16 cellular contexts compared by ENCODE assay signal in genomic region chr10:87654212-87654611, GRCh38. TPM values are rescaled to one million over a fixed set of nuclear protein-coding genes. Genes with fewer than 3 reads are reported as not detected.
DNase-seq lines count a peak whose midpoint lies in the region; ATAC-seq, FAIRE-seq and TF ChIP-seq lines count a peak whose summit lies in the region.
"Had no signal": no experiment of that assay in that cellular context is flagged by ENCODE, and none has a peak within 500 bp of the region (broad histone marks: within the 10 kb centered on the region; RNA-seq: fewer than 3 reads in every experiment).

No MANE protein-coding gene starts in this region.

- POLR2A ChIA-PET in H1 (lab: Charles Lee; ENCODE audit: partially characterized antibody) = no interaction called here

- no peak overlapping the region for H4K91ac ChIP-seq in H1 (replicated peaks; ENCODE audit: insufficient read length, low read length)
- no peak overlapping the region for H4K91ac ChIP-seq in neuronal stem cell (ENCODE audit: low read depth, low read length, poor library complexity)

- FAIRE-seq in H1 (lab: Jason Lieb, UNC) = no peak
- FAIRE-seq: GM12892 had no signal

- no peak overlapping the region for H3K14ac ChIP-seq in H1 (ENCODE audit: insufficient read length)
- H3K14ac ChIP-seq in neuronal stem cell (ENCODE audit: low read length) = no peak overlapping the region

- H2AK5ac ChIP-seq in H1 (ENCODE audit: low read depth, low read length) (no peak overlapping the region), neuronal stem cell (ENCODE audit: low read depth, low read length) (no peak overlapping the region)

- H3K23ac ChIP-seq in H1 (ENCODE audit: insufficient read length) (no peak overlapping the region), neuronal stem cell (ENCODE audit: low read depth, low read length, poor library complexity) (no peak overlapping the region)

- no peak overlapping the region for H2BK120ac ChIP-seq in H1 (replicated peaks; ENCODE audit: low read depth, low read length)
- H2BK120ac ChIP-seq in neuronal stem cell (ENCODE audit: low read depth, low read length) = no peak overlapping the region

- H3K79me1 ChIP-seq in H1 (ENCODE audit: low read depth, low read length) (no peaks in the 10 kb centered on the region), neuronal stem cell (ENCODE audit: low read depth, low read length) (no peaks in the 10 kb centered on the region)

- H3K36me3 ChIP-seq in breast epithelium (no peaks in the 10 kb centered on the region), H1 (ENCODE audit: control insufficient read depth in 2 of 4, insufficient read depth in 4 of 4, low read length in 3 of 4) (no peaks in the 10 kb centered on the region), liver (ENCODE audit: control insufficient read depth in 4 of 4, insufficient read depth in 3 of 4, low read depth in 1 of 4, low read length in 3 of 4) (no peaks in the 10 kb centered on the region), neuronal stem cell (replicated peaks in 1 of 2; ENCODE audit: control insufficient read depth in 2 of 2, insufficient read depth in 2 of 2, low read length in 2 of 2) (no peaks in the 10 kb centered on the region)

- H4K5ac ChIP-seq in H1 (ENCODE audit: insufficient read length, low read depth, low read length) = no peak overlapping the region

- H3K9ac ChIP-seq in H1 (replicated peaks in 1 of 4; ENCODE audit: extremely low read depth in 1 of 4, low read depth in 3 of 4, low read length in 3 of 4) (no peak overlapping the region), liver (ENCODE audit: low read depth in 1 of 2, low read length in 2 of 2) (no peak overlapping the region), neuronal stem cell (ENCODE audit: low read depth, low read length, poor library complexity) (no peak overlapping the region)

- no peak overlapping the region for H3K4me2 ChIP-seq in H1 (ENCODE audit: insufficient read depth in 1 of 2, low read depth in 2 of 2, low read length in 2 of 2)
- no peak overlapping the region for H3K4me2 ChIP-seq in neuronal stem cell (ENCODE audit: insufficient read depth, low read length, poor library complexity, severe bottlenecking)

- TF ChIP-seq CTCF in breast epithelium (IDR thresholded peaks at IDR 0.05) = no peak
- no peak for TF ChIP-seq CTCF in H1 (IDR thresholded peaks at IDR 0.05; ENCODE audit: control extremely low read depth in 1 of 3, insufficient read depth in 1 of 3, low read depth in 1 of 3, low read length in 3 of 3)
- TF ChIP-seq CTCF in liver (IDR thresholded peaks at IDR 0.05; ENCODE audit: low read depth, low read length, missing input control) = no peak

- H3K56ac ChIP-seq in H1 (replicated peaks; ENCODE audit: insufficient read length, low read depth, low read length) = no peak overlapping the region

- H2BK5ac ChIP-seq in H1 (ENCODE audit: low read depth, low read length) = no peak overlapping the region
- H2BK5ac ChIP-seq in neuronal stem cell (ENCODE audit: low read length) = no peak overlapping the region

- 100% methylated on average over 1 of the region's 1 CpG; no CpG with 5 or more reads in 1 of the 2 experiments for WGBS in H1 (ENCODE audit: extremely low coverage in 1 of 2, insufficient coverage in 1 of 2, insufficient read length in 1 of 2, insufficient replicate concordance in 2 of 2, low coverage in 1 of 2, low lambda C conversion rate in 2 of 2, missing lambda C conversion rate in 1 of 2), 2 experiments
- WGBS in liver = 13% methylated on average over 1 of the region's 1 CpG
- no CpG with 5 or more reads among the region's 1 CpG for WGBS in neuronal stem cell (ENCODE audit: extremely low coverage in 2 of 2, insufficient read length in 2 of 2, insufficient replicate concordance in 1 of 2), 2 donors

- H3K27ac ChIP-seq in breast epithelium = no peak overlapping the region
- no peak overlapping the region for H3K27ac ChIP-seq in H1 (ENCODE audit: low read depth, low read length)
- H3K27ac ChIP-seq in liver (ENCODE audit: low read depth in 1 of 2, low read length in 2 of 2) = no peak overlapping the region
- H3K27ac ChIP-seq in neuronal stem cell (replicated peaks; ENCODE audit: low read length) = no peak overlapping the region
- H3K27ac ChIP-seq: SK-N-MC had no signal

- H3K4ac ChIP-seq in H1 (replicated peaks; ENCODE audit: insufficient read length, low read depth, low read length) = no peak overlapping the region
- H3K4ac ChIP-seq in neuronal stem cell (ENCODE audit: low read length) = no peak overlapping the region

- intact Hi-C loops in breast epithelium (cut with DNase I; ENCODE audit: low total_unique reads) = no loop called here

- H3K18ac ChIP-seq in H1 (ENCODE audit: extremely low read depth, low read length) (no peak overlapping the region), neuronal stem cell (ENCODE audit: low read length) (no peak overlapping the region)

- TF ChIP-seq EP300 in H1 (IDR thresholded peaks at IDR 0.05; ENCODE audit: borderline replicate concordance in 1 of 2, low read depth in 2 of 2, low read length in 2 of 2) = no peak

- no peaks in the 10 kb centered on the region; the same call in 1 of the 2 replicates for H3K23me2 ChIP-seq in H1 (ENCODE audit: low read depth, low read length)

- DNase-seq in T47D (ENCODE audit: low read depth in 1 of 2, low spot score in 1 of 2) (peak; percentile 37 to 48), breast epithelium (ENCODE audit: low spot score in 2 of 2) (no peak), H1 (ENCODE audit: low read depth in 1 of 2, low spot score in 2 of 2) (no peak), neuronal stem cell (ENCODE audit: low spot score) (no peak), NCI-H1092 (lab: John Stamatoyannopoulos, UW) (no peak)
- DNase-seq: CD4-positive, alpha-beta memory T cell; DMS79; HCEC 1CT; NCI-H1694 treated with DMSO at 0.1 percent for 48 hours; NCI-H510A; NCI-H774 had no signal

- TF ChIP-seq POLR2A in breast epithelium (IDR thresholded peaks at IDR 0.05) (no peak), H1 (IDR thresholded peaks at IDR 0.05; ENCODE audit: control extremely low read depth in 1 of 2, low read depth in 2 of 2, low read length in 2 of 2) (no peak)

- H3K9me3 ChIP-seq in breast epithelium = no peaks in the 10 kb centered on the region
- no peaks in the 10 kb centered on the region for H3K9me3 ChIP-seq in H1 (ENCODE audit: insufficient read depth in 2 of 2, low read depth in 1 of 2, low read length in 1 of 2)
- no peaks in the 10 kb centered on the region for H3K9me3 ChIP-seq in liver (ENCODE audit: control insufficient read depth in 4 of 4, low read length in 3 of 4)
- H3K9me3 ChIP-seq in neuronal stem cell (replicated peaks in 1 of 2; ENCODE audit: control insufficient read depth in 2 of 2, insufficient read depth in 1 of 2, low read depth in 1 of 2, low read length in 2 of 2) = no peaks in the 10 kb centered on the region

- no peaks in the 10 kb centered on the region for H3K27me3 ChIP-seq in breast epithelium
- no peaks in the 10 kb centered on the region; a peak in 1 of 7 replicates for H3K27me3 ChIP-seq in H1 (replicated peaks in 1 of 4; ENCODE audit: control insufficient read depth in 3 of 4, extremely low read depth in 1 of 4, insufficient read depth in 3 of 4, low read length in 3 of 4)
- no peaks in the 10 kb centered on the region for H3K27me3 ChIP-seq in liver (ENCODE audit: control insufficient read depth in 4 of 4, insufficient read depth in 4 of 4, low read length in 3 of 4)
- peaks cover 0 to 15% (median 7%) of the 10 kb centered on the region in 3 experiments for H3K27me3 ChIP-seq in neuronal stem cell (ENCODE audit: control insufficient read depth in 3 of 3, insufficient read depth in 3 of 3, low read depth in 1 of 3, low read length in 3 of 3)

- in situ Hi-C loops in T47D (cut with HindIII; ENCODE audit: low pct_unique_long_range_greater_than_20kb, low sequenced_read_pairs) = no loop called here

- H3K4me3 ChIP-seq in breast epithelium (no peak overlapping the region), H1 (ENCODE audit: extremely low read depth in 1 of 4, insufficient read depth in 2 of 4, low read depth in 3 of 4, low read length in 4 of 4) (no peak overlapping the region), liver (ENCODE audit: low read depth in 1 of 3, low read length in 3 of 3) (no peak overlapping the region), neuronal stem cell (ENCODE audit: low read length in 2 of 2) (no peak overlapping the region)
- H3K4me3 ChIP-seq: SK-N-MC had no signal

- H2BK12ac ChIP-seq in H1 (ENCODE audit: low read depth, low read length) (peak overlapping the region; percentile 54; the same call in 1 of the 2 replicates), neuronal stem cell (ENCODE audit: low read length) (no peak overlapping the region)

- TF ChIP-seq RAD21 in H1 (IDR thresholded peaks at IDR 0.05 in 1 of 2, conservative IDR thresholded peaks at IDR 0.05 in 1 of 2; ENCODE audit: low read depth in 2 of 2, low read length in 2 of 2) (no peak), liver (IDR thresholded peaks at IDR 0.05) (peak; percentile 54 to 59)

- H3K4me1 ChIP-seq in breast epithelium = no peaks in the 10 kb centered on the region
- H3K4me1 ChIP-seq in H1 (replicated peaks in 1 of 4; ENCODE audit: control insufficient read depth in 3 of 4, insufficient read depth in 4 of 4, low read length in 3 of 4) = peaks cover 4 to 24% (median 14%) of the 10 kb centered on the region in 4 experiments; a peak in 4 of 7 replicates
- H3K4me1 ChIP-seq in liver (ENCODE audit: control insufficient read depth in 4 of 4, insufficient read depth in 4 of 4, low read length in 3 of 4) = peaks cover 5 to 29% (median 14%) of the 10 kb centered on the region in 4 donors
- H3K4me1 ChIP-seq in neuronal stem cell (ENCODE audit: control insufficient read depth in 2 of 2, insufficient read depth in 1 of 2, low read depth in 1 of 2, low read length in 2 of 2) = peaks cover 0 to 5% of the 10 kb centered on the region in 2 donors

- H2BK15ac ChIP-seq in H1 (ENCODE audit: low read length) (no peak overlapping the region), neuronal stem cell (ENCODE audit: low read length) (no peak overlapping the region)

- no peak overlapping the region for H2AFZ ChIP-seq in H1 (ENCODE audit: low read length)
- no peak overlapping the region for H2AFZ ChIP-seq in neuronal stem cell (ENCODE audit: low read length)

- no peak for ATAC-seq in HG02759 (IDR thresholded peaks at IDR 0.05; ENCODE audit: unreplicated experiment)
- ATAC-seq in GM19023 (IDR thresholded peaks at IDR 0.05; ENCODE audit: unreplicated experiment) = no peak

- H4K20me1 ChIP-seq in H1 (replicated peaks in 1 of 2; ENCODE audit: control insufficient read depth in 1 of 2, insufficient read depth in 2 of 2, low read length in 2 of 2) = no peaks in the 10 kb centered on the region

- no peak overlapping the region for H4K8ac ChIP-seq in H1 (ENCODE audit: extremely low read depth, insufficient read depth, low read length)
- no peak overlapping the region for H4K8ac ChIP-seq in neuronal stem cell (ENCODE audit: low read depth, low read length)

- H3K79me2 ChIP-seq in H1 (ENCODE audit: control insufficient read depth in 1 of 2, insufficient read depth in 2 of 2, low read length in 2 of 2) = no peaks in the 10 kb centered on the region

- peak overlapping the region; percentile 87; the same call in 1 of the 2 replicates for H2BK20ac ChIP-seq in H1 (ENCODE audit: low read length)

- CTCF ChIA-PET in H1 (lab: Charles Lee; ENCODE audit: partially characterized antibody) = interaction anchor here (1.2 kb wide), 1 partner anchor 11 kb away, joined by 3 read pairs; no protein-coding TSS in a partner anchor

RNA-seq across cellular contexts. Expression of gene PAPSS2, which starts 5.5 kb away (rescaled TPM):
- total RNA-seq in breast epithelium (10 to 100 TPM; 21.1 to 33.8 (median 27.2) TPM), liver (10 to 100 TPM; 24.3 to 86.5 TPM)
- 20.2 and 23.8 TPM in 2 replicates for total RNA-seq in H1 (2021; fragmentation: NEBNext Ultra II Directional; extraction: Animal tissue kit (Norgen Biotek cat#: 25700))
- polyA plus RNA-seq in H1 (2011; rRNA removed) (7.3 and 7.6 TPM in 2 replicates), liver (10 to 100 TPM; 55.6 to 63.0 TPM)
- 8.9 TPM for polyA plus RNA-seq in H1 (2011; cell fraction: cytosol; rRNA removed)
- 13.8 TPM for polyA plus RNA-seq in H1 (2011; cell fraction: nucleus; rRNA removed)
- 15.8 to 33.5 TPM (median 20.2 TPM) in 4 replicates for polyA plus RNA-seq in H1 (2012, experiment 1 of 2)
- 5.4 TPM for polyA plus RNA-seq in H1 (2012, experiment 2 of 2)
- 12.7 TPM for polyA plus RNA-seq in H1 (2013, experiment 1 of 2)
- polyA plus RNA-seq in H1 (2013, experiment 2 of 2) = 12.0 TPM
- 13.1 and 15.0 TPM in 2 replicates for polyA minus RNA-seq in H1 (2011; rRNA and poly(A)+ RNA removed)
- polyA minus RNA-seq in H1 (2011; cell fraction: cytosol; rRNA and poly(A)+ RNA removed) = 6.2 TPM
- polyA minus RNA-seq in H1 (2011; cell fraction: nucleus; rRNA and poly(A)+ RNA removed) = 12.3 TPM
- 1.1 TPM for polyA plus RNA-seq in neuronal stem cell (2013, experiment 1 of 2)
- polyA plus RNA-seq in neuronal stem cell (2013, experiment 2 of 2) = 1.3 TPM

Comparison
In these comparisons a context has a peak if more than half of its experiments do, and no peak if none do; other contexts are left out.
1. DNase-seq: peak in T47D (2 of 2); none in breast epithelium (0 of 2), H1 (0 of 2), neuronal stem cell (single experiment) and NCI-H1092 (single experiment).